ENCODE assay signal across 9 cellular contexts in genomic region chr11:122696662-122697061, GRCh38. TPM values are rescaled to one million over a fixed set of nuclear protein-coding genes. Genes with fewer than 3 reads are reported as not detected.
DNase-seq lines count a peak whose midpoint lies in the region; ATAC-seq and TF ChIP-seq lines count a peak whose summit lies in the region.
"Had no signal": no experiment of that assay in that cellular context is flagged by ENCODE, and none has a peak within 500 bp of the region (broad histone marks: within the 10 kb centered on the region; RNA-seq: fewer than 3 reads in every experiment).

No MANE protein-coding gene starts in this region.

- H3K79me2 ChIP-seq in smooth muscle cell (ENCODE audit: low read depth) = peaks cover 43% of the 10 kb centered on the region

- H3K9ac ChIP-seq in smooth muscle cell (ENCODE audit: low read depth) = no peak overlapping the region

- no peaks in the 10 kb centered on the region for H3K36me3 ChIP-seq in smooth muscle cell (ENCODE audit: low read depth)

- intact Hi-C loops in posterior vena cava (cut with DNase I) = no loop called here

- H3K4me2 ChIP-seq in smooth muscle cell = no peak overlapping the region

- WGBS in smooth muscle cell (ENCODE audit: low lambda C conversion rate) = 79% methylated on average over 11 of the region's 11 CpGs

- H3K27ac ChIP-seq in smooth muscle cell (ENCODE audit: low read depth) = no peak overlapping the region

- ATAC-seq in HG03135 (IDR thresholded peaks at IDR 0.05; ENCODE audit: unreplicated experiment) = no peak
- ATAC-seq: HCT116 had no signal

- H3K4me1 ChIP-seq in smooth muscle cell (ENCODE audit: low read depth) = peaks cover 4% of the 10 kb centered on the region

- no peaks in the 10 kb centered on the region for H3K27me3 ChIP-seq in smooth muscle cell (ENCODE audit: low read depth)

- peaks cover 35% of the 10 kb centered on the region for H4K20me1 ChIP-seq in smooth muscle cell (ENCODE audit: low read depth)

- DNase-seq in GM20000 (ENCODE audit: low spot score) (peak; percentile 75), T follicular helper cell (ENCODE audit: low read depth) (peak; percentile 48), posterior vena cava (ENCODE audit: low spot score) (no peak), smooth muscle cell (lab: John Stamatoyannopoulos, UW; ENCODE audit: unreplicated experiment) (no peak), SKM-1 (lab: John Stamatoyannopoulos, UW; ENCODE audit: unreplicated experiment) (no peak)
- DNase-seq in activated naive CD4-positive, alpha-beta T cell treated with anti-CD3 and anti-CD28 coated beads, Interleukin-2, amount 50 U/mL, for 16 hours = peak; percentile 68
- DNase-seq in stimulated activated CD8-positive, alpha-beta memory T cell treated with anti-CD3 and anti-CD28 coated beads, Interleukin-15, amount 100 ng/mL, for 4 hours (ENCODE audit: low read depth in 2 of 2) = peak; percentile 37 to 58

- no peak for TF ChIP-seq CTCF in GM20000 (IDR thresholded peaks at IDR 0.05; ENCODE audit: extremely low read depth, missing control alignments)
- TF ChIP-seq CTCF in smooth muscle cell (IDR thresholded peaks at IDR 0.05; ENCODE audit: borderline replicate concordance, insufficient read depth, poor library complexity, severe bottlenecking) = no peak

- H2AFZ ChIP-seq in smooth muscle cell (ENCODE audit: low read depth) = no peak overlapping the region

- H3K9me3 ChIP-seq in smooth muscle cell (replicated peaks; ENCODE audit: low read depth) = no peaks in the 10 kb centered on the region

- no peak overlapping the region for H3K4me3 ChIP-seq in smooth muscle cell

- no peaks in the 10 kb centered on the region for H3F3A ChIP-seq in smooth muscle cell (ENCODE audit: low read depth)

RNA-seq across cellular contexts. Expression of gene UBASH3B, which starts 41.1 kb away (rescaled TPM):
- total RNA-seq in posterior vena cava (10 to 100 TPM; 13.0 to 23.6 TPM), smooth muscle cell (30.5 and 34.1 TPM in 2 replicates)
- 15.8 and 23.1 TPM in 2 replicates for polyA plus RNA-seq in smooth muscle cell

Comparison
In these comparisons a context has a peak if more than half of its experiments do, and no peak if none do; other contexts are left out.
1. DNase-seq: peak in GM20000 (single experiment), T follicular helper cell (single experiment), activated naive CD4-positive, alpha-beta T cell treated with anti-CD3 and anti-CD28 coated beads, Interleukin-2, amount 50 U/mL, for 16 hours (single experiment) and stimulated activated CD8-positive, alpha-beta memory T cell treated with anti-CD3 and anti-CD28 coated beads, Interleukin-15, amount 100 ng/mL, for 4 hours (2 of 2); none in posterior vena cava (single experiment), smooth muscle cell (single experiment) and SKM-1 (single experiment).